In genomic region chr7:28853834-28854749, GRCh38 we compare ENCODE assay signal across 1 cellular context.
TF ChIP-seq lines count a peak whose summit lies in the region.

No MANE protein-coding gene starts in this region.

TF ChIP-seq in HEK293, 187 proteins besides CTCF, POLR2A, EP300 and RAD21 (continued from another document):
- peak; percentile 71 for TF ChIP-seq ZBTB26 (tag by site-specific recombination; optimal IDR thresholded peaks at IDR 0.05)
- TF ChIP-seq KLF1 (tag by site-specific recombination; IDR thresholded peaks at IDR 0.05): peak; percentile 74
- TF ChIP-seq ZNF768 (tag by site-specific recombination; IDR thresholded peaks at IDR 0.05): no peak
- TF ChIP-seq ZNF157 (tag by site-specific recombination; IDR thresholded peaks at IDR 0.05): no peak
- TF ChIP-seq AEBP2 (tag by site-specific recombination; IDR thresholded peaks at IDR 0.05; ENCODE audit: borderline replicate concordance): no peak
- peak; percentile 27; the same call in 1 of the 2 replicates for TF ChIP-seq ZIC2 (tag by site-specific recombination; IDR thresholded peaks at IDR 0.05)
- TF ChIP-seq BCL6B (tag by site-specific recombination; IDR thresholded peaks at IDR 0.05): no peak
- no peak for TF ChIP-seq ZNF548 (tag by site-specific recombination; IDR thresholded peaks at IDR 0.05)
- peak; percentile 56; the same call in 1 of the 2 replicates for TF ChIP-seq TRIM28 (IDR thresholded peaks at IDR 0.05; ENCODE audit: borderline replicate concordance, low read length)
- TF ChIP-seq ZFP3 (tag by site-specific recombination; IDR thresholded peaks at IDR 0.05; ENCODE audit: low read depth): no peak
- TF ChIP-seq ZNF704 (tag by site-specific recombination; IDR thresholded peaks at IDR 0.05): no peak
- TF ChIP-seq ZFP37 (tag by site-specific recombination; IDR thresholded peaks at IDR 0.05): 0 out of 2 replicates have a peak, but pooled peaks have one; percentile 46
- TF ChIP-seq ZNF18 (tag by site-specific recombination; IDR thresholded peaks at IDR 0.05): no peak
- TF ChIP-seq ZNF202 (tag by site-specific recombination; IDR thresholded peaks at IDR 0.05; ENCODE audit: borderline replicate concordance): no peak
- TF ChIP-seq ZNF792 (tag by site-specific recombination; IDR thresholded peaks at IDR 0.05): no peak
- peak; percentile 57; the same call in 1 of the 2 replicates for TF ChIP-seq KLF17 (tag by site-specific recombination; IDR thresholded peaks at IDR 0.05)
- TF ChIP-seq ZBTB6 (tag by site-specific recombination; IDR thresholded peaks at IDR 0.05): peak; percentile 10; the same call in 1 of the 2 replicates
- TF ChIP-seq YY2 (tag by site-specific recombination; IDR thresholded peaks at IDR 0.05): no peak
- peak; percentile 49 for TF ChIP-seq ZNF335 (tag by site-specific recombination; conservative IDR thresholded peaks at IDR 0.05)
TF ChIP-seq in HEK293: peak in this region for 42.
